9 cellular contexts compared by ENCODE assay signal in the genomic region with DNA sequence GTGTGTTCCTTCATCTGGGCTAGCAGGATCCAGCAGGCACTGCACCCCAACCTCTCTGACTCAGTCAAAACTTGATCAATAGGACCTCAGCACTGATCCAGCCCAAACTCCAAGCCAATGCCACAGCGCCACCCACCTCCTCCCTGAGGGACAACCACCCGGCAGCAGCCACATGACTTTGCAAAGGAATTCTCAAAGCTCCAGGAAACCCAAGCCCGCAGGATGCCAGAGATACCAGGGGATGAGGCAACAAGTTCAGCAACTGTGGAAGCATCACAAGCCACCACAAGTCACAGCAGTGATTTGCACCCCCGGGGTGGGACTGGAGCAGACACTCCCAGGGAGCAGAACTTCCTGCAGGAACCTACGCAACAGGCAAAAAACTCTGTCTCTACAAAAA. TPM values are rescaled to one million over a fixed set of nuclear protein-coding genes. Genes with fewer than 3 reads are reported as not detected.
A peak's percentile ranks its signal among the peaks of the same experiment; 100 is the strongest.
DNase-seq lines count a peak whose midpoint lies in the region; ATAC-seq and TF ChIP-seq lines count a peak whose summit lies in the region.
"Had no signal": no experiment of that assay in that cellular context is flagged by ENCODE, and none has a peak within 500 bp of the region (broad histone marks: within the 10 kb centered on the region; RNA-seq: fewer than 3 reads in every experiment).

No MANE protein-coding gene starts in this region.

- peak; percentile 84 for TF ChIP-seq CTCF in chondrocyte (IDR thresholded peaks at IDR 0.05)

- H3K36me3 Mint-ChIP-seq in chondrocyte (ENCODE audit: low read depth), result peaks cover 11% of the 10 kb centered on the region

- no peaks in the 10 kb centered on the region for H3K27me3 Mint-ChIP-seq in chondrocyte (ENCODE audit: low read depth)

- H3K27ac Mint-ChIP-seq in chondrocyte (ENCODE audit: unreplicated experiment), result peak overlapping the region; percentile 96

- H3K4me3 Mint-ChIP-seq in chondrocyte (ENCODE audit: unreplicated experiment), result peak overlapping the region; percentile 36

- no peaks in the 10 kb centered on the region for H3K9me3 Mint-ChIP-seq in chondrocyte (ENCODE audit: low read depth)

- no peak for ATAC-seq in HG03571 (IDR thresholded peaks at IDR 0.05; ENCODE audit: unreplicated experiment)

- peak; percentile 94 for DNase-seq in A172 (ENCODE audit: low spot score)
- peak; percentile 90 for DNase-seq in HT1080 (ENCODE audit: low read depth)
- DNase-seq in chondrocyte (ENCODE audit: low spot score), result no peak
- DNase-seq in kidney tubule cell (ENCODE audit: low spot score), result peak; percentile 95
- DNase-seq in NOMO-1 (lab: John Stamatoyannopoulos, UW; ENCODE audit: unreplicated experiment in 2 of 2), result no peak
- DNase-seq in activated CD4-positive, alpha-beta T cell treated with anti-CD3 and anti-CD28 coated beads, Interleukin-2, amount 50 U/mL, for 4 hours, result no peak
- no peak for DNase-seq in stimulated activated CD4-positive, alpha-beta T cell treated with anti-CD3 and anti-CD28 coated beads, Interleukin-15, amount 100 ng/mL, for 24 hours
- DNase-seq: stimulated activated CD4-positive, alpha-beta T cell treated with anti-CD3 and anti-CD28 coated beads, Interleukin-2, amount 100 ng/mL, for 24 hours had no signal

- peaks cover 100% of the 10 kb centered on the region for H3K4me1 Mint-ChIP-seq in chondrocyte (ENCODE audit: low read depth)

RNA-seq across cellular contexts. Expression of gene ACTN1, which starts 37.3 kb away (rescaled TPM):
- total RNA-seq in A172 (2014; rRNA removed; shearing (Covaris generic)), result 146 and 148 TPM in 2 replicates
- total RNA-seq in HT1080 (2014; rRNA removed; shearing (Covaris generic)), result 198 and 266 TPM in 2 replicates
- polyA plus RNA-seq in HT1080 (2015; cell fraction: cytosol; rRNA removed), result 238 and 271 TPM in 2 replicates
- polyA plus RNA-seq in HT1080 (2015; cell fraction: nucleus; rRNA removed), result 680 and 735 TPM in 2 replicates
- 808 to 1,105 TPM (median 1,102 TPM) in 3 replicates for total RNA-seq in chondrocyte

Comparison
In these comparisons a context has a peak if more than half of its experiments do, and no peak if none do; other contexts are left out.
1. DNase-seq: peak in A172 (single experiment), HT1080 (single experiment) and kidney tubule cell (single experiment); none in chondrocyte (single experiment), NOMO-1 (0 of 2), activated CD4-positive, alpha-beta T cell treated with anti-CD3 and anti-CD28 coated beads, Interleukin-2, amount 50 U/mL, for 4 hours (0 of 2) and stimulated activated CD4-positive, alpha-beta T cell treated with anti-CD3 and anti-CD28 coated beads, Interleukin-15, amount 100 ng/mL, for 24 hours (single experiment).